In the genomic region with DNA sequence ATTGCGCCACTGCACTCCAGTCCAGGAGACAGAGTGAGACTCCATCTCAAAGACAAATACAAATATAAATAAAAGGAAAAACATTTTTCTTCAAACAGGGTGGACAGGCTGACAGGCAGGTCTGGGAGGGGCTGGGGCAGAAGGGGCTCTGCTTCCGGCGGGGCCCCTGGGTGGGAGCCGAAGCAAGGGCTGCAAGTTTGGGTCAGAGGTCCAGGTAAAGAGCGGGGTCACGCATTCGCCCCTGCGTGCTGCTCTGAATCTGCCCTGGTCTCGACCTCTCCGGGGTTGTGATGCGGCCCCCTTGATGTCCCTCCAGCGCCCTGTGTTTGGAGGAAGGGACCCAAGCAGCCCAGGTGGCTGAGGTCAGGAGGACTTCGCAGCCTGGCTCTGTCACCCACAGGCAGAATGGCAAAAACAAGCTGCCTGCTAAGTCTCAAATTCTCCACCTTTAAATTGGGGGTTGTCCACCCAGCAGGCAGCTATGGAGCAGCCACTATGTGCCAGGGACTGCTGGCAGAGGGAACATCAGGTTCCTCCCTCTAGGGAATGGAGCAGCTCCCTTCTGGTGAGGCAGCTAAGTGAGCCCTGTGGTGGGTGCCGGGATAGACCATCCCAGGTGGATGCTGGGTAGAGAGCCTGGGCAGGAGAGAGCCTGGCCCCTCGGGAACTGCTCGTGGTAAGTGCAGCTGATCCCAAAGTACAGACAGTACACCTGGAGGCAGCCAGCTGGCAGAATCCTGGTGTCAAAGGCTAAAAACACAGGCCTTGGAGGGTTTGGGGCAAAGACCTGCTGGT, we compare ENCODE assay signal across 19 cellular contexts. TPM values are rescaled to one million over a fixed set of nuclear protein-coding genes. Genes with fewer than 3 reads are reported as not detected.
DNase-seq lines count a peak whose midpoint lies in the region; ATAC-seq and TF ChIP-seq lines count a peak whose summit lies in the region.
"Had no signal": no experiment of that assay in that cellular context is flagged by ENCODE, and none has a peak within 500 bp of the region (broad histone marks: within the 10 kb centered on the region; RNA-seq: fewer than 3 reads in every experiment).

No MANE protein-coding gene starts in this region.

- POLR2A ChIA-PET in HCT116 (lab: Charles Lee) (no interaction called here), WTC11 (lab: Charles Lee) (no interaction called here)
- POLR2A ChIA-PET in CD8-positive, alpha-beta memory T cell (lab: Charles Lee): no interaction called here

- no peak for TF ChIP-seq RAD21 in HCT116 (IDR thresholded peaks at IDR 0.05; ENCODE audit: low read depth)

- no peaks in the 10 kb centered on the region for H4K20me1 ChIP-seq in HCT116 (ENCODE audit: insufficient read depth)
- H4K20me1 ChIP-seq: BLaER1 treated with 17β-estradiol and CSF1 and Interleukin-3, amounts not matched to agents 10 nM and 100 nM had no signal

- H3K4me1 ChIP-seq in HCT116 (ENCODE audit: control insufficient read depth in 1 of 2, insufficient read depth in 2 of 2, low read length in 2 of 2): no peaks in the 10 kb centered on the region
- H3K4me1 ChIP-seq in CD8-positive, alpha-beta memory T cell (ENCODE audit: insufficient read depth, low read length): no peaks in the 10 kb centered on the region
- H3K4me1 ChIP-seq: SJSA1 had no signal

- H3K9me3 ChIP-seq in HCT116 (ENCODE audit: control insufficient read depth in 1 of 2, insufficient read depth in 1 of 2, low read depth in 1 of 2, low read length in 2 of 2): no peaks in the 10 kb centered on the region
- H3K9me3 ChIP-seq in CD8-positive, alpha-beta memory T cell (ENCODE audit: low read length): no peaks in the 10 kb centered on the region
- H3K9me3 ChIP-seq: BLaER1 treated with 17β-estradiol and CSF1 and Interleukin-3, amounts not matched to agents 10 nM and 100 nM; MG63; SJSA1 had no signal

- no TSS peak for BruUV-seq in HCT116 (replicated peaks; lab: Mats Ljungman, UMichigan)

- 0 out of 2 replicates have a peak, but pooled peaks cover 4% of the 10 kb centered on the region for H3K27me3 ChIP-seq in HCT116 (ENCODE audit: insufficient read depth, low read length)
- no peaks in the 10 kb centered on the region for H3K27me3 ChIP-seq in CD8-positive, alpha-beta memory T cell (ENCODE audit: insufficient read depth, low read length, poor library complexity, severe bottlenecking)
- H3K27me3 ChIP-seq: BLaER1 treated with 17β-estradiol and CSF1 and Interleukin-3, amounts not matched to agents 10 nM and 100 nM had no signal

- H3K9ac ChIP-seq in HCT116 (ENCODE audit: low read length): no peak overlapping the region
- H3K9ac ChIP-seq: BLaER1 treated with 17β-estradiol and CSF1 and Interleukin-3, amounts not matched to agents 10 nM and 100 nM had no signal

- DNase-seq in D341Med (ENCODE audit: low spot score) (peak; percentile 63), HCT116 (ENCODE audit: low read depth, low spot score) (no peak), WTC11 (ENCODE audit: low spot score) (no peak), nucleus accumbens (lab: John Stamatoyannopoulos, UW) (no peak)
- DNase-seq in stimulated activated effector memory CD8-positive, alpha-beta T cell treated with anti-CD3 and anti-CD28 coated beads, Interleukin-12 subunit alpha, Interleukin-12 subunit beta, amount 100 ng/mL, for 72 hours (ENCODE audit: low spot score in 2 of 2): no peak
- DNase-seq in CD8-positive, alpha-beta memory T cell: no peak
- DNase-seq: ACHN; Calu3; CD4-positive, alpha-beta memory T cell; MG63; NCI-H1417; NCI-H187 treated with DMSO at 0.1 percent for 48 hours; T-helper 1 cell had no signal

- intact Hi-C loops in HCT116 (cut with micrococcal nuclease): no loop called here

- TF ChIP-seq CTCF in HCT116 (IDR thresholded peaks at IDR 0.05 in 2 of 3, conservative IDR thresholded peaks at IDR 0.05 in 1 of 3; ENCODE audit: borderline replicate concordance in 1 of 3, insufficient read depth in 1 of 3, low read depth in 2 of 3, low read length in 2 of 3) (no peak), WTC11 (IDR thresholded peaks at IDR 0.05) (no peak)

- H2AFZ ChIP-seq in HCT116 (ENCODE audit: low read depth, low read length, poor library complexity, severe bottlenecking): no peak overlapping the region

- RAD21 ChIA-PET in HCT116 (lab: Charles Lee; ENCODE audit: low non-redundant PET in 1 of 2, low total read pairs in 2 of 2, uncharacterized antibody in 2 of 2, unreplicated experiment in 2 of 2): no interaction called here

- H3K27me3 Mint-ChIP-seq in WTC11 (ENCODE audit: low read depth): peaks cover 3% of the 10 kb centered on the region; the same call in 1 of the 2 replicates
- peaks cover 19 to 39% of the 10 kb centered on the region in 2 donors for H3K27me3 Mint-ChIP-seq in CD8-positive, alpha-beta memory T cell

- no peak overlapping the region for H3K4me3 Mint-ChIP-seq in WTC11
- H3K4me3 Mint-ChIP-seq in stimulated activated effector memory CD8-positive, alpha-beta T cell treated with anti-CD3 and anti-CD28 coated beads, Interleukin-12 subunit alpha, Interleukin-12 subunit beta, amount 100 ng/mL, for 72 hours: no peak overlapping the region
- H3K4me3 Mint-ChIP-seq in CD8-positive, alpha-beta memory T cell: no peak overlapping the region
- H3K4me3 Mint-ChIP-seq: CD4-positive, alpha-beta memory T cell had no signal

- no peaks in the 10 kb centered on the region for H3K9me3 Mint-ChIP-seq in WTC11
- H3K9me3 Mint-ChIP-seq in stimulated activated effector memory CD8-positive, alpha-beta T cell treated with anti-CD3 and anti-CD28 coated beads, Interleukin-12 subunit alpha, Interleukin-12 subunit beta, amount 100 ng/mL, for 72 hours: no peaks in the 10 kb centered on the region
- H3K9me3 Mint-ChIP-seq in CD8-positive, alpha-beta memory T cell: no peaks in the 10 kb centered on the region
- H3K9me3 Mint-ChIP-seq: CD4-positive, alpha-beta memory T cell had no signal

- TF ChIP-seq POLR2A in HCT116 (IDR thresholded peaks at IDR 0.05; ENCODE audit: borderline replicate concordance, extremely low read depth, insufficient read depth, insufficient read length): no peak

- H3K4me3 ChIP-seq in HCT116 (replicated peaks in 1 of 2; ENCODE audit: low read depth in 1 of 2, low read length in 2 of 2): no peak overlapping the region
- no peak overlapping the region for H3K4me3 ChIP-seq in CD8-positive, alpha-beta memory T cell (ENCODE audit: low read length)
- H3K4me3 ChIP-seq: BLaER1 treated with 17β-estradiol and CSF1 and Interleukin-3, amounts not matched to agents 10 nM and 100 nM; K562; MG63; SJSA1 had no signal

- H3K4me2 ChIP-seq in HCT116 (ENCODE audit: low read length): no peak overlapping the region

- no peaks in the 10 kb centered on the region for H3K36me3 ChIP-seq in HCT116 (ENCODE audit: control insufficient read depth in 1 of 2, insufficient read depth in 2 of 2, low read length in 2 of 2)
- H3K36me3 ChIP-seq in CD8-positive, alpha-beta memory T cell (ENCODE audit: insufficient read depth, low read length): no peaks in the 10 kb centered on the region
- H3K36me3 ChIP-seq: BLaER1 treated with 17β-estradiol and CSF1 and Interleukin-3, amounts not matched to agents 10 nM and 100 nM; MG63; SJSA1 had no signal

- no peaks in the 10 kb centered on the region for H3K36me3 Mint-ChIP-seq in WTC11
- H3K36me3 Mint-ChIP-seq in stimulated activated effector memory CD8-positive, alpha-beta T cell treated with anti-CD3 and anti-CD28 coated beads, Interleukin-12 subunit alpha, Interleukin-12 subunit beta, amount 100 ng/mL, for 72 hours: no peaks in the 10 kb centered on the region
- no peaks in the 10 kb centered on the region for H3K36me3 Mint-ChIP-seq in CD8-positive, alpha-beta memory T cell
- H3K36me3 Mint-ChIP-seq: CD4-positive, alpha-beta memory T cell had no signal

- ATAC-seq in HCT116 (peak; percentile 49; the same call in 1 of the 2 replicates), WTC11 (peak; percentile 81), GM18517 (IDR thresholded peaks at IDR 0.05; ENCODE audit: unreplicated experiment) (no peak)
- peak; percentile 13 for ATAC-seq in stimulated activated effector memory CD8-positive, alpha-beta T cell treated with anti-CD3 and anti-CD28 coated beads, Interleukin-12 subunit alpha, Interleukin-12 subunit beta, amount 100 ng/mL, for 72 hours
- ATAC-seq: HepG2, K562 had no signal

- peaks cover 26% of the 10 kb centered on the region for H3K4me1 Mint-ChIP-seq in WTC11
- H3K4me1 Mint-ChIP-seq in stimulated activated effector memory CD8-positive, alpha-beta T cell treated with anti-CD3 and anti-CD28 coated beads, Interleukin-12 subunit alpha, Interleukin-12 subunit beta, amount 100 ng/mL, for 72 hours: no peaks in the 10 kb centered on the region
- H3K4me1 Mint-ChIP-seq in CD8-positive, alpha-beta memory T cell: no peaks in the 10 kb centered on the region
- H3K4me1 Mint-ChIP-seq: CD4-positive, alpha-beta memory T cell had no signal

- no peaks in the 10 kb centered on the region for H3K79me2 ChIP-seq in HCT116 (ENCODE audit: insufficient read depth, low read length)

- no peaks in the 10 kb centered on the region for H3K9me2 ChIP-seq in HCT116 (ENCODE audit: insufficient read depth)

- H3K27ac Mint-ChIP-seq in WTC11: peak overlapping the region; percentile 68; the same call in 1 of the 2 replicates
- H3K27ac Mint-ChIP-seq in stimulated activated effector memory CD8-positive, alpha-beta T cell treated with anti-CD3 and anti-CD28 coated beads, Interleukin-12 subunit alpha, Interleukin-12 subunit beta, amount 100 ng/mL, for 72 hours: no peak overlapping the region
- H3K27ac Mint-ChIP-seq in CD8-positive, alpha-beta memory T cell: no peak overlapping the region
- H3K27ac Mint-ChIP-seq: CD4-positive, alpha-beta memory T cell had no signal

- CTCF ChIA-PET in HCT116 (lab: Charles Lee) (no interaction called here), WTC11 (lab: Charles Lee) (interaction anchor here (0.8 to 1.1 kb wide), 2 partner anchors 12 to 61 kb away, joined by 3 read pairs; no protein-coding TSS in a partner anchor)
- CTCF ChIA-PET in CD8-positive, alpha-beta memory T cell (lab: Charles Lee): no interaction called here

- no peak overlapping the region for H3K27ac ChIP-seq in HCT116 (ENCODE audit: low read depth, low read length)
- H3K27ac ChIP-seq in CD8-positive, alpha-beta memory T cell (ENCODE audit: low read depth, low read length): no peak overlapping the region
- H3K27ac ChIP-seq: BLaER1 treated with 17β-estradiol and CSF1 and Interleukin-3, amounts not matched to agents 10 nM and 100 nM; SJSA1 had no signal

TF ChIP-seq in HCT116, 20 proteins besides CTCF, POLR2A, EP300 and RAD21 (continues in another document):
- TF ChIP-seq TCF7L2 (IDR thresholded peaks at IDR 0.05; ENCODE audit: borderline replicate concordance, extremely low read depth, insufficient read depth, insufficient read length): no peak
- no peak for TF ChIP-seq ELF1 (IDR thresholded peaks at IDR 0.05; ENCODE audit: borderline replicate concordance, low read depth)

TF ChIP-seq in WTC11, 78 proteins besides CTCF, POLR2A, EP300 and RAD21 (continues in another document):
- TF ChIP-seq ESRRA (CRISPR knock-in tag; IDR thresholded peaks at IDR 0.05; ENCODE audit: borderline replicate concordance) (no peak), MXD4 (CRISPR knock-in tag; IDR thresholded peaks at IDR 0.05; ENCODE audit: borderline replicate concordance) (no peak), PRRX2 (CRISPR knock-in tag; IDR thresholded peaks at IDR 0.05) (no peak), NFATC4 (CRISPR knock-in tag; IDR thresholded peaks at IDR 0.05) (no peak)

RNA-seq across cellular contexts. Expression of a gene that starts 10.3 kb away (rescaled TPM):
- total RNA-seq in HCT116 (2021; ENCODE audit: unreplicated experiment) (not detected), WTC11 (2021) (90.6 to 107 TPM (median 92.5 TPM) in 3 replicates)
- polyA plus RNA-seq in HCT116 (2012): not detected in 2 replicates
- not detected for total RNA-seq in CD8-positive, alpha-beta memory T cell
- not detected for polyA plus RNA-seq in CD8-positive, alpha-beta memory T cell
- total RNA-seq: Calu3; CD4-positive, alpha-beta memory T cell; HepG2; HT-29; K562 had no signal
- polyA plus RNA-seq: CD4-positive, alpha-beta memory T cell; HepG2 had no signal

Comparison
In these comparisons a context has a peak if more than half of its experiments do, and no peak if none do; other contexts are left out.
1. RNA of a gene that starts 10.3 kb away (total RNA-seq): 90.6 to 107 TPM in WTC11; not detected in HCT116 (single experiment) and not detected in CD8-positive, alpha-beta memory T cell; every median in the first group is over 10 times any median in the second.